In genomic region chr1:172931846-172932245, GRCh38 we compare ENCODE assay signal across 1 cellular context.
TF ChIP-seq lines count a peak whose summit lies in the region.

No MANE protein-coding gene starts in this region.

TF ChIP-seq in K562, 482 proteins besides CTCF, POLR2A, EP300 and RAD21 (continued from another document):
- TF ChIP-seq HES1 (IDR thresholded peaks at IDR 0.05; ENCODE audit: low read depth) (no peak), IRF9 (tag; IDR thresholded peaks at IDR 0.05) (no peak), OTX1 (CRISPR knock-in tag; IDR thresholded peaks at IDR 0.05) (no peak)
TF ChIP-seq in K562: peak in this region for 0.
